24 cellular contexts compared by ENCODE assay signal in genomic region chr15:40463886-40464545, GRCh38.
"Had no signal": no experiment of that assay in that cellular context is flagged by ENCODE, and none has a peak within 500 bp of the region (broad histone marks: within the 10 kb centered on the region; RNA-seq: fewer than 3 reads in every experiment).

No MANE protein-coding gene starts in this region.

- H3K4me1 Mint-ChIP-seq: nephron progenitor cell had no signal

- DNase-seq: activated CD4-positive, alpha-beta memory T cell treated with anti-CD3 and anti-CD28 coated beads, Interleukin-2, amount 10 ng/mL, durations not matched to agents 7 days and 5 days; activated CD4-positive, alpha-beta T cell treated with anti-CD3 and anti-CD28 coated beads for 48 hours; activated CD4-positive, CD25-positive, alpha-beta regulatory T cell; activated naive CD8-positive, alpha-beta T cell treated with anti-CD3 and anti-CD28 coated beads, Interleukin-2, amount 10 ng/mL, durations not matched to agents 7 days and 5 days; amygdala; dermis blood vessel endothelial cell; effector CD8-positive, alpha-beta T cell; gastrocnemius medialis; head of caudate nucleus; left colon; mesenchymal stem cell; nephron progenitor cell; nucleus accumbens; sigmoid colon; stimulated activated CD4-positive, alpha-beta T cell treated with anti-CD3 and anti-CD28 coated beads, Interleukin-2, amount 100 ng/mL, for 48 hours; stimulated activated CD8-positive, alpha-beta memory T cell treated with anti-CD3 and anti-CD28 coated beads, Interleukin-4, amount 100 ng/mL, for 48 hours; stimulated activated naive CD4-positive, alpha-beta T cell treated with Interleukin-2 at 50 U/mL for 16 hours; substantia nigra; tibial artery; uterus had no signal

- H3K4me3 Mint-ChIP-seq: activated CD4-positive, alpha-beta memory T cell treated with anti-CD3 and anti-CD28 coated beads, Interleukin-2, amount 10 ng/mL, durations not matched to agents 7 days and 5 days; activated naive CD8-positive, alpha-beta T cell treated with anti-CD3 and anti-CD28 coated beads, Interleukin-2, amount 10 ng/mL, durations not matched to agents 7 days and 5 days; nephron progenitor cell; T-helper 1 cell treated with Interleukin-12 subunit alpha and Interleukin-12 subunit beta and Interleukin-4 antibody, amounts not matched to agents 30 μg/mL and 1 μg/mL, for 36 hours had no signal

- H3K27ac Mint-ChIP-seq: activated CD4-positive, alpha-beta memory T cell treated with anti-CD3 and anti-CD28 coated beads, Interleukin-2, amount 10 ng/mL, durations not matched to agents 7 days and 5 days; activated naive CD8-positive, alpha-beta T cell treated with anti-CD3 and anti-CD28 coated beads, Interleukin-2, amount 10 ng/mL, durations not matched to agents 7 days and 5 days; nephron progenitor cell; T-helper 1 cell treated with Interleukin-12 subunit alpha and Interleukin-12 subunit beta and Interleukin-4 antibody, amounts not matched to agents 30 μg/mL and 1 μg/mL, for 36 hours had no signal

- H3K4me3 ChIP-seq: cardiac muscle cell, esophagus muscularis mucosa, gastrocnemius medialis, sigmoid colon, smooth muscle cell, tibial artery, uterus had no signal

- ATAC-seq: gastrocnemius medialis, left colon had no signal

- H3K27ac ChIP-seq: cardiac muscle cell, esophagus muscularis mucosa, gastrocnemius medialis, sigmoid colon, tibial artery, uterus had no signal

- H3K9me3 Mint-ChIP-seq: activated CD4-positive, alpha-beta memory T cell treated with anti-CD3 and anti-CD28 coated beads, Interleukin-2, amount 10 ng/mL, durations not matched to agents 7 days and 5 days; activated naive CD8-positive, alpha-beta T cell treated with anti-CD3 and anti-CD28 coated beads, Interleukin-2, amount 10 ng/mL, durations not matched to agents 7 days and 5 days; nephron progenitor cell; T-helper 1 cell treated with Interleukin-12 subunit alpha and Interleukin-12 subunit beta and Interleukin-4 antibody, amounts not matched to agents 30 μg/mL and 1 μg/mL, for 36 hours had no signal

- H3K27me3 Mint-ChIP-seq: activated CD4-positive, alpha-beta memory T cell treated with anti-CD3 and anti-CD28 coated beads, Interleukin-2, amount 10 ng/mL, durations not matched to agents 7 days and 5 days; activated naive CD8-positive, alpha-beta T cell treated with anti-CD3 and anti-CD28 coated beads, Interleukin-2, amount 10 ng/mL, durations not matched to agents 7 days and 5 days had no signal
